In genomic region chr6:136230219-136230980, GRCh38 we compare ENCODE assay signal across 1 cellular context.
TF ChIP-seq lines count a peak whose summit lies in the region.

No MANE protein-coding gene starts in this region.

TF ChIP-seq in HepG2, 621 proteins besides CTCF, POLR2A, EP300 and RAD21 (continued from another document):
- no peak for TF ChIP-seq PAXIP1 (CRISPR knock-in tag; conservative IDR thresholded peaks at IDR 0.05)
- TF ChIP-seq CREB1 (IDR thresholded peaks at IDR 0.05) = peak; percentile 78
- TF ChIP-seq CREB1 (CRISPR knock-in tag; IDR thresholded peaks at IDR 0.05) = no peak
- TF ChIP-seq ZBTB21 (CRISPR knock-in tag; IDR thresholded peaks at IDR 0.05) = peak; percentile 83
- no peak for TF ChIP-seq TGIF2 (CRISPR knock-in tag; IDR thresholded peaks at IDR 0.05)
- TF ChIP-seq ZUFSP (CRISPR knock-in tag; IDR thresholded peaks at IDR 0.05; ENCODE audit: borderline replicate concordance) = no peak
- TF ChIP-seq KAT8 (CRISPR knock-in tag; IDR thresholded peaks at IDR 0.05) = no peak
- TF ChIP-seq CEBPG (CRISPR knock-in tag; IDR thresholded peaks at IDR 0.05) = no peak
- no peak for TF ChIP-seq ZNF567 (CRISPR knock-in tag; IDR thresholded peaks at IDR 0.05; ENCODE audit: borderline replicate concordance)
- no peak for TF ChIP-seq ZNF333 (CRISPR knock-in tag; IDR thresholded peaks at IDR 0.05; ENCODE audit: borderline replicate concordance)
- no peak for TF ChIP-seq ISX (CRISPR knock-in tag; conservative IDR thresholded peaks at IDR 0.05)
- TF ChIP-seq ZBTB14 (CRISPR knock-in tag; IDR thresholded peaks at IDR 0.05) = no peak
- TF ChIP-seq SETDB1 (CRISPR knock-in tag; IDR thresholded peaks at IDR 0.05; ENCODE audit: borderline replicate concordance) = no peak
- TF ChIP-seq RARG (CRISPR knock-in tag; IDR thresholded peaks at IDR 0.05; ENCODE audit: low read depth) = no peak
- no peak for TF ChIP-seq RBM39 (IDR thresholded peaks at IDR 0.05; ENCODE audit: low read depth, low read length, poor library complexity, severe bottlenecking)
- no peak for TF ChIP-seq SP1 (IDR thresholded peaks at IDR 0.05)
- TF ChIP-seq SP1 (CRISPR knock-in tag; IDR thresholded peaks at IDR 0.05) = no peak
- TF ChIP-seq ATF7 (IDR thresholded peaks at IDR 0.05) = peak; percentile 63; the same call in 1 of the 2 replicates
- no peak for TF ChIP-seq ATF7 (CRISPR knock-in tag; IDR thresholded peaks at IDR 0.05)
TF ChIP-seq in HepG2: peak in this region for 3.
